1 cellular context compared by ENCODE assay signal in the genomic region with DNA sequence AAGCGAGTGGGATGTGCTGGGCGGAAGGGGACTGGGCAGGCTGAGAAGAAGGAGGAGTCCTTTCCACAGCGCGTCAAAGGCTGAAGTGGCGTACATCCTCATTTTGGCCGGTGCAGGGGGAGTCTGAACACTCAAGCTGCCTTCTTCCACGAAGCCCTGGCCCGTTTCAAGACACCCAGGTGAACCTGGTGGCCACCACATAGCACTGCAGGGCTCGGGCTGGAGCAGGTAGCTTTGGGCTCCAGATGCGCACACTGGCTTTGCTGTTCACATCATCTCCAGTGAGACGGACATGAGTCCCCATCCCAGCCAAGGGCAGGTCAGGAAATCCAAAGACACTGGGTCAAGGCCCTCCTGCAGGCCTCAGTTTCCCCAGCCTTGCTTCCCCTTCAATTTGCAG.
TF ChIP-seq lines count a peak whose summit lies in the region.

No MANE protein-coding gene starts in this region.

TF ChIP-seq in WTC11, 78 proteins besides CTCF, POLR2A, EP300 and RAD21 (continued from another document):
- TF ChIP-seq, protein P1, sequence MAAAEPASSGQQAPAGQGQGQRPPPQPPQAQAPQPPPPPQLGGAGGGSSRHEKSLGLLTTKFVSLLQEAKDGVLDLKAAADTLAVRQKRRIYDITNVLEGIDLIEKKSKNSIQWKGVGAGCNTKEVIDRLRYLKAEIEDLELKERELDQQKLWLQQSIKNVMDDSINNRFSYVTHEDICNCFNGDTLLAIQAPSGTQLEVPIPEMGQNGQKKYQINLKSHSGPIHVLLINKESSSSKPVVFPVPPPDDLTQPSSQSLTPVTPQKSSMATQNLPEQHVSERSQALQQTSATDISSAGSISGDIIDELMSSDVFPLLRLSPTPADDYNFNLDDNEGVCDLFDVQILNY (CRISPR knock-in tag; IDR thresholded peaks at IDR 0.05), result no peak
- TF ChIP-seq, protein P2, sequence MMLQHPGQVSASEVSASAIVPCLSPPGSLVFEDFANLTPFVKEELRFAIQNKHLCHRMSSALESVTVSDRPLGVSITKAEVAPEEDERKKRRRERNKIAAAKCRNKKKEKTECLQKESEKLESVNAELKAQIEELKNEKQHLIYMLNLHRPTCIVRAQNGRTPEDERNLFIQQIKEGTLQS (CRISPR knock-in tag; conservative IDR thresholded peaks at IDR 0.05), result no peak
- TF ChIP-seq ATF1 (CRISPR knock-in tag; IDR thresholded peaks at IDR 0.05), result no peak
- TF ChIP-seq CBFB (CRISPR knock-in tag; IDR thresholded peaks at IDR 0.05; ENCODE audit: low read depth), result no peak
- no peak for TF ChIP-seq MXD4 (CRISPR knock-in tag; IDR thresholded peaks at IDR 0.05; ENCODE audit: borderline replicate concordance)
TF ChIP-seq in WTC11: peak in this region for 0.
